ENCODE assay signal across 8 cellular contexts in genomic region chr5:149485655-149486615, GRCh38.
DNase-seq lines count a peak whose midpoint lies in the region; ATAC-seq and TF ChIP-seq lines count a peak whose summit lies in the region.

No MANE protein-coding gene starts in this region.

- ATAC-seq in HG03045 (IDR thresholded peaks at IDR 0.05; ENCODE audit: unreplicated experiment) (no peak), GM18517 (IDR thresholded peaks at IDR 0.05; ENCODE audit: unreplicated experiment) (no peak), GM18520 (IDR thresholded peaks at IDR 0.05; ENCODE audit: unreplicated experiment) (no peak), HG02571 (IDR thresholded peaks at IDR 0.05; ENCODE audit: unreplicated experiment) (no peak)

- no peak for TF ChIP-seq CTCF in cardiac fibroblast (IDR thresholded peaks at IDR 0.05; ENCODE audit: low read depth, low read length)

- H3K4me3 ChIP-seq in cardiac fibroblast (replicated peaks in 1 of 2; ENCODE audit: low read depth in 2 of 2, low read length in 2 of 2): no peak overlapping the region

- DNase-seq in COLO829 (ENCODE audit: low spot score) (peak; percentile 37), NAMALWA (ENCODE audit: low spot score) (peak; percentile 41), cardiac fibroblast (ENCODE audit: low read depth in 2 of 2) (peak; percentile 98 to 100), lung microvascular endothelial cell (ENCODE audit: low read depth in 2 of 2) (peak; percentile 95 to 99)

Comparison
In these comparisons a context has a peak if more than half of its experiments do, and no peak if none do; other contexts are left out.
1. DNase-seq: peak in every context shown above with its lines; median percentile 99 in cardiac fibroblast; 97 in lung microvascular endothelial cell; 41 in NAMALWA; 37 in COLO829.